8 cellular contexts compared by ENCODE assay signal in genomic region chr21:38609580-38609979, GRCh38.
"Had no signal": no experiment of that assay in that cellular context is flagged by ENCODE, and none has a peak within 500 bp of the region (broad histone marks: within the 10 kb centered on the region; RNA-seq: fewer than 3 reads in every experiment).

No MANE protein-coding gene starts in this region.

- H3K36me3 Mint-ChIP-seq: IgD-negative memory B cell had no signal

- ATAC-seq: GM23338, HCT116, HepG2 had no signal

- H3K4me3 ChIP-seq: GM23338, HAP-1 had no signal

- H3K9me3 Mint-ChIP-seq: GM23338, HFFc6 had no signal

- H3K9me3 ChIP-seq: HAP-1 had no signal

- H3K4me1 Mint-ChIP-seq: IgD-negative memory B cell had no signal

- H3K4me3 Mint-ChIP-seq: GM23338, HFFc6, IgD-negative memory B cell had no signal

- H3K36me3 ChIP-seq: HAP-1 had no signal

- DNase-seq: H7, HFFc6, KBM-7 had no signal

- H3K27ac Mint-ChIP-seq: GM23338, HFFc6, IgD-negative memory B cell had no signal
